ENCODE assay signal across 8 cellular contexts in genomic region chr14:22767323-22767589, GRCh38. TPM values are rescaled to one million over a fixed set of nuclear protein-coding genes. Genes with fewer than 3 reads are reported as not detected.
DNase-seq lines count a peak whose midpoint lies in the region; ATAC-seq and TF ChIP-seq lines count a peak whose summit lies in the region.

No MANE protein-coding gene starts in this region.

- ATAC-seq in GM18499 (IDR thresholded peaks at IDR 0.05; ENCODE audit: insufficient read depth, unreplicated experiment) (peak; percentile 12), GM21526 (IDR thresholded peaks at IDR 0.05; ENCODE audit: low FRiP score, unreplicated experiment) (no peak)
- no peak for ATAC-seq in effector memory CD8-positive, alpha-beta T cell (replicated peaks)

- DNase-seq in effector memory CD8-positive, alpha-beta T cell, result no peak
- no peak for DNase-seq in osteocyte (ENCODE audit: extremely low spot score, unreplicated experiment)
- DNase-seq in GM20000 (ENCODE audit: low spot score), result no peak
- no peak for DNase-seq in activated CD8-positive, alpha-beta memory T cell treated with anti-CD3 and anti-CD28 coated beads for 24 hours
- no peak for DNase-seq in RKO (ENCODE audit: low spot score)

- H3K9me3 ChIP-seq in KOPT-K1 (ENCODE audit: insufficient read depth, low read length, poor library complexity, severe bottlenecking), result no peaks in the 10 kb centered on the region

- H3K9me3 Mint-ChIP-seq in effector memory CD8-positive, alpha-beta T cell, result no peaks in the 10 kb centered on the region
- H3K9me3 Mint-ChIP-seq in osteocyte (ENCODE audit: unreplicated experiment), result peaks cover 12% of the 10 kb centered on the region

- H3K27ac ChIP-seq in KOPT-K1 (ENCODE audit: low read depth, low read length, poor library complexity, severe bottlenecking), result peak overlapping the region; percentile 82

- peak overlapping the region; percentile 96 to 97 for H3K27ac Mint-ChIP-seq in effector memory CD8-positive, alpha-beta T cell
- H3K27ac Mint-ChIP-seq in osteocyte (ENCODE audit: unreplicated experiment), result peak overlapping the region; percentile 95

- no peaks in the 10 kb centered on the region for H3K27me3 Mint-ChIP-seq in effector memory CD8-positive, alpha-beta T cell
- no peaks in the 10 kb centered on the region for H3K27me3 Mint-ChIP-seq in osteocyte (ENCODE audit: unreplicated experiment)

- TF ChIP-seq CTCF in osteocyte (IDR thresholded peaks at IDR 0.05) (no peak), GM20000 (IDR thresholded peaks at IDR 0.05; ENCODE audit: extremely low read depth, missing control alignments) (no peak)

- peaks cover 23 to 31% of the 10 kb centered on the region in 2 donors for H3K4me1 Mint-ChIP-seq in effector memory CD8-positive, alpha-beta T cell (ENCODE audit: low read depth in 2 of 2)
- H3K4me1 Mint-ChIP-seq in osteocyte (ENCODE audit: unreplicated experiment), result peaks cover 30% of the 10 kb centered on the region

- peaks cover 36% of the 10 kb centered on the region for H3K36me3 ChIP-seq in KOPT-K1 (ENCODE audit: insufficient read depth, low read length)

- H3K4me3 Mint-ChIP-seq in effector memory CD8-positive, alpha-beta T cell, result peak overlapping the region; percentile 92 to 94
- peak overlapping the region; percentile 86 for H3K4me3 Mint-ChIP-seq in osteocyte (ENCODE audit: unreplicated experiment)

- H3K36me3 Mint-ChIP-seq in effector memory CD8-positive, alpha-beta T cell (ENCODE audit: insufficient read depth), result peaks cover 42% of the 10 kb centered on the region
- peaks cover 41% of the 10 kb centered on the region for H3K36me3 Mint-ChIP-seq in osteocyte (ENCODE audit: unreplicated experiment)

RNA-seq across cellular contexts. Expression of gene OXA1L, which starts 0.8 kb away (rescaled TPM):
- total RNA-seq in osteocyte, result 114 and 122 TPM in 2 replicates

RNA-seq across cellular contexts. Expression of gene SLC7A7, which starts 48.0 kb away (rescaled TPM):
- total RNA-seq in osteocyte, result 1.2 and 1.6 TPM in 2 replicates
